16 cellular contexts compared by ENCODE assay signal in the genomic region with DNA sequence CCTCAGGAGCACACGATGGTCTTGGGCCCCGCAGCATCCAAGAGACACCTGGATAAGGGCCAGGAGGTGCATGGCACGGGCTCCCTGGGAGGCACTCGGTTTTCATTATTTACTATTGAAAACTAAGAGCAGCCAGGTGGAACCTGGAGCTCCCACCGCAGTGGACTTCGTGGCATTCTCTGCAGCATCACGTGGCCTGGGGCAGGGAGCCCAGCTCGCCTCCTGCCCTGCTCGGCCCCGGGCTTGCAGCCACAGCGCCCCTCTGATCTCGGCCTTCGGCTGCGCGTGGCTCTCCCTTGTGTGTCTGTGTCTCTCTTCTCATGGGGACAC.
"Had no signal": no experiment of that assay in that cellular context is flagged by ENCODE, and none has a peak within 500 bp of the region (broad histone marks: within the 10 kb centered on the region; RNA-seq: fewer than 3 reads in every experiment).

No MANE protein-coding gene starts in this region.

- H3K9me3 ChIP-seq: esophagus squamous epithelium, gastrocnemius medialis, left lung, upper lobe of left lung had no signal

- H3K27me3 ChIP-seq: gastrocnemius medialis, left lung, upper lobe of left lung had no signal

- H3K4me3 ChIP-seq: coronary artery, esophagus squamous epithelium, gastrocnemius medialis, left lung, upper lobe of left lung had no signal

- H3K4me1 ChIP-seq: gastrocnemius medialis, left lung had no signal

- H3K36me3 ChIP-seq: esophagus squamous epithelium, gastrocnemius medialis, left lung, upper lobe of left lung had no signal

- H3K27ac ChIP-seq: coronary artery, gastrocnemius medialis, left lung, parathyroid adenoma, upper lobe of left lung had no signal

- DNase-seq: activated CD4-positive, alpha-beta T cell treated with anti-CD3 and anti-CD28 coated beads for 1 hour; activated CD4-positive, alpha-beta T cell treated with anti-CD3 and anti-CD28 coated beads, Interleukin-2, amount 50 U/mL, for 1 hour; activated CD8-positive, alpha-beta T cell treated with anti-CD3 and anti-CD28 coated beads, Interleukin-2, amount 10 ng/mL, durations not matched to agents 7 days and 5 days; activated gamma-delta T cell treated with Interleukin-2 at 50 U/mL for 16 hours; anterior cingulate cortex; esophagus squamous epithelium; gastrocnemius medialis; islet precursor cell; nephron progenitor cell; nucleus accumbens; stimulated activated CD4-positive, alpha-beta T cell treated with anti-CD3 and anti-CD28 coated beads, Interleukin-4, amount 100 ng/mL, for 1 hour; stimulated activated naive CD8-positive, alpha-beta T cell treated with anti-CD3 and anti-CD28 coated beads, Interleukin-15, Interleukin-2, amounts not matched to agents 100 U/mL and 50 U/mL, for 24 hours; upper lobe of left lung had no signal

- ATAC-seq: activated CD8-positive, alpha-beta T cell treated with anti-CD3 and anti-CD28 coated beads, Interleukin-2, amount 10 ng/mL, durations not matched to agents 7 days and 5 days; gastrocnemius medialis; left lung; stimulated activated naive CD8-positive, alpha-beta T cell treated with anti-CD3 and anti-CD28 coated beads, Interleukin-15, Interleukin-2, amounts not matched to agents 100 U/mL and 50 U/mL, for 24 hours had no signal
